ENCODE assay signal across 9 cellular contexts in genomic region chr2:33529771-33530481, GRCh38. TPM values are rescaled to one million over a fixed set of nuclear protein-coding genes. Genes with fewer than 3 reads are reported as not detected.
A peak's percentile ranks its signal among the peaks of the same experiment; 100 is the strongest.
DNase-seq lines count a peak whose midpoint lies in the region; ATAC-seq and TF ChIP-seq lines count a peak whose summit lies in the region.
"Had no signal": no experiment of that assay in that cellular context is flagged by ENCODE, and none has a peak within 500 bp of the region (broad histone marks: within the 10 kb centered on the region; RNA-seq: fewer than 3 reads in every experiment).

No MANE protein-coding gene starts in this region.

- DNase-seq in NCI-H748 (lab: John Stamatoyannopoulos, UW; ENCODE audit: unreplicated experiment) (no peak), mucosa of gallbladder (ENCODE audit: low spot score) (no peak)
- DNase-seq: NCI-H2029 had no signal

- ATAC-seq in HG02973 (IDR thresholded peaks at IDR 0.05; ENCODE audit: unreplicated experiment), result peak; percentile 34
- no peak for ATAC-seq in HG03139 (IDR thresholded peaks at IDR 0.05; ENCODE audit: unreplicated experiment)
- ATAC-seq in GM18505 (IDR thresholded peaks at IDR 0.05; ENCODE audit: unreplicated experiment), result no peak

- no peak overlapping the region for H3K9ac ChIP-seq in mucosa of rectum (ENCODE audit: low read depth in 1 of 2, low read length in 2 of 2)

- peak; percentile 29; the same call in 1 of the 3 replicates for TF ChIP-seq CTCF in GM12872 (IDR thresholded peaks at IDR 0.05; ENCODE audit: insufficient read depth, low read depth, low read length)
- 0 out of 2 replicates have a peak, but pooled peaks have one; percentile 22 for TF ChIP-seq CTCF in WI38 (IDR thresholded peaks at IDR 0.05; ENCODE audit: low read depth, low read length)

- no peak for TF ChIP-seq POLR2A in GM18505 (IDR thresholded peaks at IDR 0.05; ENCODE audit: borderline replicate concordance, extremely low read depth, insufficient read depth, insufficient read length)

- no peaks in the 10 kb centered on the region for H3K36me3 ChIP-seq in mucosa of rectum (ENCODE audit: control insufficient read depth in 2 of 2, insufficient read depth in 2 of 2, low read length in 2 of 2)

- H3K27me3 ChIP-seq in mucosa of rectum (ENCODE audit: control insufficient read depth in 2 of 2, insufficient read depth in 2 of 2, low read length in 2 of 2), result no peaks in the 10 kb centered on the region

- no peak overlapping the region for H3K4me3 ChIP-seq in WI38 (ENCODE audit: low read depth, low read length)
- no peak overlapping the region for H3K4me3 ChIP-seq in mucosa of rectum (ENCODE audit: low read length in 2 of 2)

- no peaks in the 10 kb centered on the region for H3K9me3 ChIP-seq in mucosa of rectum (ENCODE audit: control insufficient read depth in 2 of 2, low read length in 2 of 2)

- no peaks in the 10 kb centered on the region for H3K4me1 ChIP-seq in mucosa of rectum (ENCODE audit: control insufficient read depth in 2 of 2, insufficient read depth in 2 of 2, low read length in 2 of 2)

- H3K27ac ChIP-seq in mucosa of rectum (ENCODE audit: low read depth in 2 of 2, low read length in 2 of 2), result peak overlapping the region; percentile 28 to 33

RNA-seq across cellular contexts. Expression of gene RASGRP3, which starts 53.5 kb away (rescaled TPM):
- total RNA-seq in mucosa of gallbladder, result 7.4 TPM
